ENCODE assay signal across 10 cellular contexts in genomic region chr6:6390849-6391602, GRCh38.
DNase-seq lines count a peak whose midpoint lies in the region; ATAC-seq and TF ChIP-seq lines count a peak whose summit lies in the region.
"Had no signal": no experiment of that assay in that cellular context is flagged by ENCODE, and none has a peak within 500 bp of the region (broad histone marks: within the 10 kb centered on the region; RNA-seq: fewer than 3 reads in every experiment).

No MANE protein-coding gene starts in this region.

- DNase-seq in nephron progenitor cell, result no peak
- no peak for DNase-seq in NCI-H82 (lab: John Stamatoyannopoulos, UW)
- no peak for DNase-seq in NCI-H2081 treated with DMSO at 0.1 percent for 48 hours (lab: John Stamatoyannopoulos, UW)
- no peak for DNase-seq in mesenteric fat pad (ENCODE audit: low spot score)
- DNase-seq in left cardiac atrium, result no peak
- DNase-seq: DND-41, NCI-H510A treated with DMSO at 0.1 percent for 48 hours had no signal

- peaks cover 29% of the 10 kb centered on the region for H3K27me3 Mint-ChIP-seq in nephron progenitor cell (ENCODE audit: low read depth, poor library complexity)

- ATAC-seq in GM18861 (IDR thresholded peaks at IDR 0.05; ENCODE audit: unreplicated experiment), result peak; percentile 70
- peak; percentile 60 for ATAC-seq in GM21529 (IDR thresholded peaks at IDR 0.05; ENCODE audit: unreplicated experiment)
- ATAC-seq in HG03342 (IDR thresholded peaks at IDR 0.05; ENCODE audit: unreplicated experiment), result peak; percentile 63
- ATAC-seq in left cardiac atrium, result no peak

- no peak for TF ChIP-seq CTCF in nephron progenitor cell (IDR thresholded peaks at IDR 0.05)

- H3K27ac Mint-ChIP-seq in nephron progenitor cell, result peak overlapping the region; percentile 49

- H3K36me3 Mint-ChIP-seq in nephron progenitor cell (ENCODE audit: low read depth), result no peaks in the 10 kb centered on the region

- peaks cover 8% of the 10 kb centered on the region for H3K4me1 Mint-ChIP-seq in nephron progenitor cell

- H3K9me3 Mint-ChIP-seq in nephron progenitor cell, result no peaks in the 10 kb centered on the region

- intact Hi-C loops in left cardiac atrium (cut with DNase I), result no loop called here

- H3K4me3 Mint-ChIP-seq in nephron progenitor cell, result no peak overlapping the region

Comparison
In these comparisons a context has a peak if more than half of its experiments do, and no peak if none do; other contexts are left out.
1. ATAC-seq: peak in GM18861 (single experiment), GM21529 (single experiment) and HG03342 (single experiment); none in left cardiac atrium (0 of 2).